ENCODE assay signal across 9 cellular contexts in the genomic region with DNA sequence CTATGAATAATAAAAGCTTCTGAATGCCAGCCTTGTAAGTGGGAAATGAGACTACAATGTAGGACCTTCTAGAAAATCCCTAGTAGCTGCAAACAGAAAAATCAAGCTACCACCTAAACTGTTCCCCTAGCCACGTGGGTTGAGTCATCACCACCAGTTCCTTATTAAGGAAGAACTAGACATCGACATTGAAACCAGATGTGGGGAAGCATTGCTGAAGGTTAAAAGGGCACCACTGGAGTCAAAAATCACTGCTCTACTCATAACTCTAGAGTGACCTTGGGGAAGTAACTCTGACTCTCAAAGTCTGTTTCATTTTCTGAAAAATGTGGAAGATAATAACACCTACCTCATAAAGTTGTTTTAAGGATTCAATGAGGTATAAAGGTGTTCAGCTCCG. TPM values are rescaled to one million over a fixed set of nuclear protein-coding genes. Genes with fewer than 3 reads are reported as not detected.
DNase-seq lines count a peak whose midpoint lies in the region; ATAC-seq and TF ChIP-seq lines count a peak whose summit lies in the region.
"Had no signal": no experiment of that assay in that cellular context is flagged by ENCODE, and none has a peak within 500 bp of the region (broad histone marks: within the 10 kb centered on the region; RNA-seq: fewer than 3 reads in every experiment).

No MANE protein-coding gene starts in this region.

- TF ChIP-seq CTCF in lower lobe of right lung (IDR thresholded peaks at IDR 0.05) (no peak), left ventricle myocardium inferior (IDR thresholded peaks at IDR 0.05; ENCODE audit: borderline replicate concordance) (no peak)

- intact Hi-C loops in lower lobe of right lung (cut with DNase I), result no loop called here
- intact Hi-C loops in left ventricle myocardium inferior (cut with micrococcal nuclease), result no loop called here

- H3K36me3 ChIP-seq in lower lobe of right lung, result no peaks in the 10 kb centered on the region
- H3K36me3 ChIP-seq in left ventricle myocardium inferior, result no peaks in the 10 kb centered on the region

- ATAC-seq in GM18502 (IDR thresholded peaks at IDR 0.05; ENCODE audit: poor library complexity, unreplicated experiment) (peak; percentile 61), GM21825 (IDR thresholded peaks at IDR 0.05; ENCODE audit: unreplicated experiment) (peak; percentile 65), lower lobe of right lung (peak; percentile 57 to 74)
- ATAC-seq: natural killer cell had no signal

- H3K27ac ChIP-seq in lower lobe of right lung, result no peak overlapping the region
- H3K27ac ChIP-seq in left ventricle myocardium inferior (replicated peaks), result no peak overlapping the region

- no peaks in the 10 kb centered on the region for H3K9me3 ChIP-seq in lower lobe of right lung
- no peaks in the 10 kb centered on the region for H3K9me3 ChIP-seq in left ventricle myocardium inferior (replicated peaks)

- H3K4me3 ChIP-seq in lower lobe of right lung (no peak overlapping the region), left ventricle myocardium inferior (no peak overlapping the region)

- H3K4me1 ChIP-seq in lower lobe of right lung (no peaks in the 10 kb centered on the region), left ventricle myocardium inferior (no peaks in the 10 kb centered on the region)

- DNase-seq in NOMO-1 treated with dmso at 0.1 percent for 144 hours (lab: John Stamatoyannopoulos, UW; ENCODE audit: unreplicated experiment) (peak; percentile 83), lower lobe of right lung (peak; percentile 59), left ventricle myocardium inferior (no peak), NCI-H345 (lab: John Stamatoyannopoulos, UW) (no peak), T1000 (lab: John Stamatoyannopoulos, UW) (no peak), NCI-H2107 (lab: John Stamatoyannopoulos, UW) (no peak)
- DNase-seq: natural killer cell had no signal

- H3K27me3 ChIP-seq in lower lobe of right lung (ENCODE audit: low read depth), result no peaks in the 10 kb centered on the region
- no peaks in the 10 kb centered on the region for H3K27me3 ChIP-seq in left ventricle myocardium inferior (ENCODE audit: low read depth)

RNA-seq across cellular contexts. Expression of gene CNIH1, which starts 9.4 kb away (rescaled TPM):
- total RNA-seq in lower lobe of right lung (101 TPM), left ventricle myocardium inferior (89.0 TPM)

RNA-seq across cellular contexts. Expression of gene GMFB, which starts 38.2 kb away (rescaled TPM):
- total RNA-seq in lower lobe of right lung (41.4 TPM), left ventricle myocardium inferior (23.4 TPM)

RNA-seq across cellular contexts. Expression of gene CDKN3, which starts 53.7 kb away (rescaled TPM):
- total RNA-seq in lower lobe of right lung (1.9 TPM), left ventricle myocardium inferior (4.3 TPM)

RNA-seq across cellular contexts. Expression of gene CGRRF1, which starts 59.2 kb away (rescaled TPM):
- total RNA-seq in lower lobe of right lung, result 19.1 TPM
- 21.3 TPM for total RNA-seq in left ventricle myocardium inferior

Comparison
In these comparisons a context has a peak if more than half of its experiments do, and no peak if none do; other contexts are left out.
1. DNase-seq: peak in NOMO-1 treated with dmso at 0.1 percent for 144 hours (single experiment) and lower lobe of right lung (single experiment); none in left ventricle myocardium inferior (single experiment), NCI-H345 (single experiment), T1000 (single experiment) and NCI-H2107 (single experiment).
2. Peak in every context shown above with its lines, with median percentiles within 50 percentile points of each other: ATAC-seq.